ENCODE assay signal across 16 cellular contexts in the genomic region with DNA sequence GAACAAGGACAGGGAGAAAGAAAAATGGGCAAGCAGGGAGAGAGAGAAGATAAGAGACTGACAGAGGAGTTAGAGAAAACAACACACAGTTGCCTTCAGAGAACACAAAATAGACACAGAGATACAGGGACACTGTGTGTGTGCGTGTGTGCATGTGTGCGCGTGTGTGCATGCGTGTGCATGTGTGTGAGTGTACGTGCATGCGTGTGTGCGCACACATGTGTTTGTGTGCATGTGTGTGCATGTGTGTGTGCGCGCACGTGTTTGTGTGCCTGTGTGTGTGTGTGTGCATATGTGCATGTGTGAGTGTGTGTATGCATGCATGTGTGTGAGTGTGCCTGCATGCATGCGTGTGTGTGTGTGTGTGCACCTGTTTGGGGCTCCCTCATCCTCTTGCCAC. TPM values are rescaled to one million over a fixed set of nuclear protein-coding genes. Genes with fewer than 3 reads are reported as not detected.
DNase-seq lines count a peak whose midpoint lies in the region; ATAC-seq, FAIRE-seq and TF ChIP-seq lines count a peak whose summit lies in the region.
"Had no signal": no experiment of that assay in that cellular context is flagged by ENCODE, and none has a peak within 500 bp of the region (broad histone marks: within the 10 kb centered on the region; RNA-seq: fewer than 3 reads in every experiment).

No MANE protein-coding gene starts in this region.

- no peaks in the 10 kb centered on the region for H3K9me2 ChIP-seq in SK-N-SH

- BruUV-seq in K562 (replicated peaks; lab: Mats Ljungman, UMichigan), result no TSS peak

- no peaks in the 10 kb centered on the region for H3K36me3 Mint-ChIP-seq in endodermal cell (ENCODE audit: low read depth)
- H3K36me3 Mint-ChIP-seq: CD8-positive, alpha-beta T cell had no signal

- no peak for ATAC-seq in SK-N-SH treated with all-trans-retinoic acid at 6 μM for 48 hours
- no peak for ATAC-seq in K562
- no peak for ATAC-seq in HG03521 (IDR thresholded peaks at IDR 0.05; ENCODE audit: unreplicated experiment)
- ATAC-seq: CD8-positive, alpha-beta T cell; psoas muscle had no signal

- no peak overlapping the region for H3K27ac Mint-ChIP-seq in endodermal cell

- H3K79me2 ChIP-seq in SK-N-SH (ENCODE audit: insufficient read depth), result no peaks in the 10 kb centered on the region
- no peaks in the 10 kb centered on the region for H3K79me2 ChIP-seq in OCI-LY3 (ENCODE audit: low read length)
- no peaks in the 10 kb centered on the region for H3K79me2 ChIP-seq in K562 (ENCODE audit: control insufficient read depth, insufficient read depth, low read length)
- H3K79me2 ChIP-seq in osteoblast (ENCODE audit: insufficient read depth, low read length), result no peaks in the 10 kb centered on the region

- FAIRE-seq in K562 (lab: Jason Lieb, UNC), result no peak
- FAIRE-seq: kidney had no signal

- peaks cover 0 to 5% of the 10 kb centered on the region in 2 experiments; a peak in 1 of 4 replicates for H3K4me1 ChIP-seq in SK-N-SH (ENCODE audit: control insufficient read depth in 1 of 2, insufficient read depth in 2 of 2, low read depth in 1 of 2, low read length in 1 of 2)
- peaks cover 27% of the 10 kb centered on the region for H3K4me1 ChIP-seq in OCI-LY3 (ENCODE audit: low read length)
- H3K4me1 ChIP-seq in K562 (replicated peaks in 1 of 2; ENCODE audit: control insufficient read depth in 2 of 2, insufficient read depth in 2 of 2, low read length in 2 of 2), result peaks cover 23 to 26% of the 10 kb centered on the region in 2 experiments
- peaks cover 15% of the 10 kb centered on the region for H3K4me1 ChIP-seq in osteoblast (ENCODE audit: insufficient read depth, low read length)
- no peaks in the 10 kb centered on the region for H3K4me1 ChIP-seq in endodermal cell (ENCODE audit: control insufficient read depth, insufficient read depth, low read length)
- H3K4me1 ChIP-seq: psoas muscle, tibial artery had no signal

- no peaks in the 10 kb centered on the region for H4K20me1 ChIP-seq in SK-N-SH (ENCODE audit: insufficient read depth)
- no peaks in the 10 kb centered on the region for H4K20me1 ChIP-seq in OCI-LY3 (ENCODE audit: insufficient read depth, low read length)
- no peaks in the 10 kb centered on the region for H4K20me1 ChIP-seq in K562 (replicated peaks; ENCODE audit: control insufficient read depth, insufficient read depth, low read length)
- no peaks in the 10 kb centered on the region for H4K20me1 ChIP-seq in osteoblast (ENCODE audit: insufficient read depth, low read length)

- no peaks in the 10 kb centered on the region for H3K9me3 Mint-ChIP-seq in endodermal cell
- H3K9me3 Mint-ChIP-seq: CD8-positive, alpha-beta T cell had no signal

- peaks cover 13% of the 10 kb centered on the region for H3F3A ChIP-seq in SK-N-SH (replicated peaks; ENCODE audit: insufficient read depth)

- TF ChIP-seq CTCF in SK-N-SH (IDR thresholded peaks at IDR 0.05), result no peak
- no peak for TF ChIP-seq CTCF in OCI-LY3 (IDR thresholded peaks at IDR 0.05; ENCODE audit: low read depth, low read length)
- TF ChIP-seq CTCF in K562 (IDR thresholded peaks at IDR 0.05 in 2 of 3, conservative IDR thresholded peaks at IDR 0.05 in 1 of 3; ENCODE audit: insufficient read depth in 2 of 3, low read depth in 1 of 3, low read length in 3 of 3), result no peak
- no peak for TF ChIP-seq CTCF in osteoblast (IDR thresholded peaks at IDR 0.05; ENCODE audit: extremely low read depth, low read depth, low read length)
- no peak for TF ChIP-seq CTCF in endodermal cell (conservative IDR thresholded peaks at IDR 0.05)

- DNase-seq in SK-N-SH, result no peak
- DNase-seq in K562 (ENCODE audit: extremely low read depth in 1 of 4, low spot score in 3 of 4), result no peak
- DNase-seq in osteoblast (ENCODE audit: insufficient read length, low spot score, missing footprints), result no peak
- DNase-seq in endodermal cell, result no peak
- DNase-seq in islet precursor cell, result no peak
- DNase-seq: activated gamma-delta T cell; CD8-positive, alpha-beta T cell; NCI-H2081 treated with DMSO at 0.1 percent for 48 hours; psoas muscle; tibial artery had no signal

- H3K4me3 ChIP-seq in SK-N-SH (ENCODE audit: low read depth in 2 of 2, low read length in 1 of 2) (no peak overlapping the region), OCI-LY3 (ENCODE audit: low read length) (peak overlapping the region; percentile 43; the same call in 1 of the 2 replicates), K562 (no peak overlapping the region), osteoblast (ENCODE audit: insufficient read depth, low read length) (no peak overlapping the region), endodermal cell (ENCODE audit: low read length) (no peak overlapping the region)
- H3K4me3 ChIP-seq: psoas muscle, tibial artery had no signal

- H3K27me3 ChIP-seq in SK-N-SH (ENCODE audit: insufficient read depth), result no peaks in the 10 kb centered on the region
- peaks cover 4% of the 10 kb centered on the region; the same call in 1 of the 2 replicates for H3K27me3 ChIP-seq in OCI-LY3 (ENCODE audit: low read depth, low read length)
- H3K27me3 ChIP-seq in K562 (ENCODE audit: control insufficient read depth in 2 of 2, insufficient read depth in 2 of 2, low read length in 2 of 2), result no peaks in the 10 kb centered on the region
- no peaks in the 10 kb centered on the region for H3K27me3 ChIP-seq in osteoblast (ENCODE audit: insufficient read depth, low read length)
- no peaks in the 10 kb centered on the region for H3K27me3 ChIP-seq in endodermal cell (ENCODE audit: control insufficient read depth, insufficient read depth, low read length, poor library complexity, severe bottlenecking)
- H3K27me3 ChIP-seq: tibial artery had no signal

- POLR2A ChIA-PET in SK-N-SH (lab: Yijun Ruan, JAX), result no interaction called here
- POLR2A ChIA-PET in K562 (lab: Yijun Ruan, JAX), result interaction anchor here (0.8 kb wide), 1 partner anchor 41 kb away, joined by 3 read pairs; no protein-coding TSS in a partner anchor

- H3K4me2 ChIP-seq in SK-N-SH, result peak overlapping the region; percentile 52
- peak overlapping the region; percentile 69 for H3K4me2 ChIP-seq in OCI-LY3 (ENCODE audit: low read length)
- H3K4me2 ChIP-seq in K562 (ENCODE audit: insufficient read depth, low read length), result no peak overlapping the region
- H3K4me2 ChIP-seq in osteoblast (ENCODE audit: insufficient read depth, low read length), result peak overlapping the region; percentile 66

- no peaks in the 10 kb centered on the region for H3K36me3 ChIP-seq in SK-N-SH (replicated peaks in 1 of 2; ENCODE audit: control insufficient read depth in 1 of 2, insufficient read depth in 2 of 2, low read length in 1 of 2)
- no peaks in the 10 kb centered on the region for H3K36me3 ChIP-seq in OCI-LY3 (replicated peaks; ENCODE audit: low read depth, low read length)
- no peaks in the 10 kb centered on the region for H3K36me3 ChIP-seq in K562 (ENCODE audit: control insufficient read depth, insufficient read depth, low read length)
- no peaks in the 10 kb centered on the region for H3K36me3 ChIP-seq in osteoblast (ENCODE audit: insufficient read depth, low read length)
- no peaks in the 10 kb centered on the region for H3K36me3 ChIP-seq in endodermal cell (ENCODE audit: control insufficient read depth, insufficient read depth, low read length)
- H3K36me3 ChIP-seq: tibial artery had no signal

- in situ Hi-C loops in K562 (cut with MboI), result no loop called here

- TF ChIP-seq POLR2A in K562 (conservative IDR thresholded peaks at IDR 0.05), result no peak

- no peak overlapping the region for H3K9ac ChIP-seq in SK-N-SH
- peak overlapping the region; percentile 55; the same call in 1 of the 2 replicates for H3K9ac ChIP-seq in OCI-LY3 (ENCODE audit: low read length)
- H3K9ac ChIP-seq in K562 (ENCODE audit: insufficient read depth in 1 of 2, low read depth in 2 of 2, low read length in 2 of 2), result no peak overlapping the region
- H3K9ac ChIP-seq in endodermal cell (ENCODE audit: extremely low read depth, low read length, poor library complexity, severe bottlenecking), result no peak overlapping the region

- H3K27ac ChIP-seq in SK-N-SH (ENCODE audit: low read depth in 2 of 2, low read length in 1 of 2), result no peak overlapping the region
- H3K27ac ChIP-seq in OCI-LY3 (ENCODE audit: low read length), result peak overlapping the region; percentile 14; the same call in 1 of the 2 replicates
- H3K27ac ChIP-seq in K562 (ENCODE audit: extremely low read depth, low read depth, low read length), result no peak overlapping the region
- no peak overlapping the region for H3K27ac ChIP-seq in osteoblast (ENCODE audit: low read depth, low read length)
- H3K27ac ChIP-seq in endodermal cell (ENCODE audit: low read depth, low read length), result no peak overlapping the region
- H3K27ac ChIP-seq: psoas muscle, tibial artery had no signal

- no peaks in the 10 kb centered on the region for H3K9me3 ChIP-seq in SK-N-SH
- no peaks in the 10 kb centered on the region for H3K9me3 ChIP-seq in OCI-LY3 (ENCODE audit: insufficient read depth, low read length)
- no peaks in the 10 kb centered on the region for H3K9me3 ChIP-seq in K562 (replicated peaks; ENCODE audit: control insufficient read depth, insufficient read depth, low read depth, low read length)
- no peaks in the 10 kb centered on the region for H3K9me3 ChIP-seq in osteoblast (ENCODE audit: low read depth, low read length)
- H3K9me3 ChIP-seq in endodermal cell (ENCODE audit: control insufficient read depth, low read length), result no peaks in the 10 kb centered on the region
- H3K9me3 ChIP-seq: psoas muscle, tibial artery had no signal

- no peak for TF ChIP-seq RAD21 in SK-N-SH (IDR thresholded peaks at IDR 0.05; ENCODE audit: low read length)
- no peak for TF ChIP-seq RAD21 in K562 (CRISPR knock-in tag; conservative IDR thresholded peaks at IDR 0.05 in 1 of 2, IDR thresholded peaks at IDR 0.05 in 1 of 2)

- peaks cover 37% of the 10 kb centered on the region for H3K27me3 Mint-ChIP-seq in endodermal cell (ENCODE audit: insufficient read depth)

- no peaks in the 10 kb centered on the region for H3K9me1 ChIP-seq in K562 (ENCODE audit: control insufficient read depth, insufficient read depth, low read length)

- peaks cover 13% of the 10 kb centered on the region for H3K4me1 Mint-ChIP-seq in endodermal cell

- no peak for TF ChIP-seq EP300 in SK-N-SH (IDR thresholded peaks at IDR 0.05; ENCODE audit: borderline replicate concordance in 1 of 2, low read depth in 1 of 2, low read length in 1 of 2)
- no peak for TF ChIP-seq EP300 in K562 (IDR thresholded peaks at IDR 0.05; ENCODE audit: low read length)

- intact Hi-C loops in K562 (cut with micrococcal nuclease), result no loop called here

- CTCF ChIA-PET in SK-N-SH (lab: Yijun Ruan, JAX) (no interaction called here), K562 (lab: Yijun Ruan, JAX; ENCODE audit: low intra/inter-chr PET ratio) (no interaction called here)

- no peak overlapping the region for H3K4me3 Mint-ChIP-seq in endodermal cell
- H3K4me3 Mint-ChIP-seq: CD8-positive, alpha-beta T cell had no signal

- H2AFZ ChIP-seq in SK-N-SH (ENCODE audit: low read depth) (no peak overlapping the region), OCI-LY3 (ENCODE audit: low read depth, low read length) (peak overlapping the region; percentile 96; the same call in 1 of the 2 replicates), K562 (ENCODE audit: low read depth, low read length) (no peak overlapping the region), osteoblast (ENCODE audit: low read length) (peak overlapping the region; percentile 85)

- WGBS in SK-N-SH (ENCODE audit: low lambda C conversion rate), result 90% methylated on average over 10 of the region's 11 CpGs
- WGBS in K562 (ENCODE audit: insufficient coverage, low coverage, missing lambda C conversion rate), result 62% methylated on average over 6 of the region's 11 CpGs
- WGBS in endodermal cell (ENCODE audit: insufficient coverage in 1 of 2, insufficient read length in 1 of 2), 2 experiments, result 91% methylated on average over 5 to 11 of the region's 11 CpGs

RNA-seq across cellular contexts. Expression of a gene that starts 5.9 kb away (rescaled TPM):
- polyA plus RNA-seq in SK-N-SH (2012; rRNA removed), result 249 and 299 TPM in 2 replicates
- polyA plus RNA-seq in SK-N-SH (2012; cell fraction: cytosol; rRNA removed), result 120 and 152 TPM in 2 replicates
- 256 and 307 TPM in 2 replicates for polyA plus RNA-seq in SK-N-SH (2012; cell fraction: nucleus; rRNA removed)
- total RNA-seq in K562 (2011; cell fraction: chromatin; rRNA removed; ENCODE audit: low replicate concordance), result 40.8 and 45.7 TPM in 2 replicates
- 32.8 and 41.9 TPM in 2 replicates for total RNA-seq in K562 (2011; cell fraction: nucleolus; rRNA removed)
- 31.3 and 41.4 TPM in 2 replicates for total RNA-seq in K562 (2011; cell fraction: nucleoplasm; rRNA removed)
- total RNA-seq in K562 (2014; rRNA removed), result 13.1 and 15.6 TPM in 2 replicates
- 6.9 and 8.1 TPM in 2 replicates for total RNA-seq in K562 (2014; rRNA removed; fragmentation: Illumina TruSeq; extraction: Trizol)
- 10.8 and 12.4 TPM in 2 replicates for total RNA-seq in K562 (2015; rRNA removed; fragmentation: Illumina TruSeq; extraction: Trizol)
- 10.8 and 12.9 TPM in 2 replicates for total RNA-seq in K562 (2021)
- polyA plus RNA-seq in K562 (2011; rRNA removed), result 8.4 and 17.5 TPM in 2 replicates
- 15.3 and 17.9 TPM in 2 replicates for polyA plus RNA-seq in K562 (2011; cell fraction: cytosol; rRNA removed)
- 30.9 and 37.0 TPM in 2 replicates for polyA plus RNA-seq in K562 (2011; cell fraction: nucleus; rRNA removed)
- 14.7 and 23.9 TPM in 2 replicates for polyA plus RNA-seq in K562 (2012)
- polyA plus RNA-seq in K562 (2014; fragmentation: Illumina TruSeq; extraction: Trizol), result 13.6 and 14.4 TPM in 2 replicates
- polyA plus RNA-seq in K562 (2014; fragmentation: Nextera tagmentation; extraction: Ambion mirVana), result 10 to 100 TPM in 1 of 2 experiments, 1 to 10 TPM in 1; 7.0 to 10.9 TPM
- polyA plus RNA-seq in K562 (2014; rRNA removed), result 14.3 and 16.2 TPM in 2 replicates
- polyA minus RNA-seq in K562 (2011; rRNA and poly(A)+ RNA removed), result 10.0 and 14.3 TPM in 2 replicates
- polyA minus RNA-seq in K562 (2011; cell fraction: cytosol; rRNA and poly(A)+ RNA removed), result 6.2 and 8.2 TPM in 2 replicates
- polyA minus RNA-seq in K562 (2011; cell fraction: nucleus; rRNA and poly(A)+ RNA removed), result 6.2 and 11.0 TPM in 2 replicates
- 52.5 and 62.2 TPM in 2 replicates for total RNA-seq in osteoblast
- total RNA-seq in endodermal cell, result 10 to 100 TPM; 14.7 to 21.5 TPM
- polyA plus RNA-seq in endodermal cell (2013, experiment 1 of 2), result 20.1 TPM
- polyA plus RNA-seq in endodermal cell (2013, experiment 2 of 2), result 17.1 TPM

RNA-seq across cellular contexts. Expression of a gene that starts 36.3 kb away (rescaled TPM):
- polyA plus RNA-seq in SK-N-SH (2012; rRNA removed) (21.4 and 28.9 TPM in 2 replicates), K562 (2011; rRNA removed) (1.4 and 2.1 TPM in 2 replicates), K562 (2014; fragmentation: Illumina TruSeq; extraction: Trizol) (1.3 and 2.2 TPM in 2 replicates), K562 (2014; fragmentation: Nextera tagmentation; extraction: Ambion mirVana) (under 1 TPM; 0.03 to 0.13 TPM), K562 (2014; rRNA removed) (1.7 and 4.6 TPM in 2 replicates)
- polyA plus RNA-seq in SK-N-SH (2012; cell fraction: cytosol; rRNA removed), result 13.2 and 18.6 TPM in 2 replicates
- polyA plus RNA-seq in SK-N-SH (2012; cell fraction: nucleus; rRNA removed), result 11.9 and 25.2 TPM in 2 replicates
- total RNA-seq in K562 (2011; cell fraction: chromatin; rRNA removed; ENCODE audit: low replicate concordance), result 2.0 and 2.5 TPM in 2 replicates
- total RNA-seq in K562 (2011; cell fraction: nucleolus; rRNA removed), result 2.6 and 7.0 TPM in 2 replicates
- total RNA-seq in K562 (2011; cell fraction: nucleoplasm; rRNA removed), result 0.99 and 4.5 TPM in 2 replicates
- total RNA-seq in K562 (2014; rRNA removed) (1.8 and 2.5 TPM in 2 replicates), K562 (2014; rRNA removed; fragmentation: Illumina TruSeq; extraction: Trizol) (0.61 and 0.87 TPM in 2 replicates), K562 (2015; rRNA removed; fragmentation: Illumina TruSeq; extraction: Trizol) (0.72 and 1.2 TPM in 2 replicates), K562 (2021) (1.9 and 2.3 TPM in 2 replicates), osteoblast (1.2 and 1.4 TPM in 2 replicates), endodermal cell (10 to 100 TPM in 1 of 2 donors, 1 to 10 TPM in 1; 9.3 to 19.9 TPM)
- 1.9 and 3.5 TPM in 2 replicates for polyA plus RNA-seq in K562 (2011; cell fraction: cytosol; rRNA removed)
- polyA plus RNA-seq in K562 (2011; cell fraction: nucleus; rRNA removed), result 1.1 and 2.4 TPM in 2 replicates
- 2.1 and 2.5 TPM in 2 replicates for polyA plus RNA-seq in K562 (2012)
- 0.30 and 0.32 TPM in 2 replicates for polyA minus RNA-seq in K562 (2011; rRNA and poly(A)+ RNA removed)
- polyA minus RNA-seq in K562 (2011; cell fraction: cytosol; rRNA and poly(A)+ RNA removed), result 0.86 and 1.5 TPM in 2 replicates
- 0.54 and 0.89 TPM in 2 replicates for polyA minus RNA-seq in K562 (2011; cell fraction: nucleus; rRNA and poly(A)+ RNA removed)
- polyA plus RNA-seq in endodermal cell (2013, experiment 1 of 2), result 68.9 TPM
- polyA plus RNA-seq in endodermal cell (2013, experiment 2 of 2), result 58.7 TPM

RNA-seq across cellular contexts. Expression of a gene that starts 40.0 kb away (rescaled TPM):
- not detected in 2 replicates for polyA plus RNA-seq in SK-N-SH (2012; rRNA removed)
- polyA plus RNA-seq in SK-N-SH (2012; cell fraction: cytosol; rRNA removed), result not detected in 2 replicates
- not detected in 2 replicates for polyA plus RNA-seq in SK-N-SH (2012; cell fraction: nucleus; rRNA removed)
- not detected in 2 replicates for total RNA-seq in K562 (2011; cell fraction: chromatin; rRNA removed; ENCODE audit: low replicate concordance)
- total RNA-seq in K562 (2011; cell fraction: nucleolus; rRNA removed), result not detected in 2 replicates
- total RNA-seq in K562 (2011; cell fraction: nucleoplasm; rRNA removed), result not detected in 2 replicates
- not detected in 2 replicates for total RNA-seq in K562 (2014; rRNA removed)
- total RNA-seq in K562 (2014; rRNA removed; fragmentation: Illumina TruSeq; extraction: Trizol), result not detected in 2 replicates
- not detected in 2 replicates for total RNA-seq in K562 (2015; rRNA removed; fragmentation: Illumina TruSeq; extraction: Trizol)
- not detected in 2 replicates for total RNA-seq in K562 (2021)
- polyA plus RNA-seq in K562 (2011; rRNA removed), result not detected in 2 replicates
- polyA plus RNA-seq in K562 (2011; cell fraction: cytosol; rRNA removed), result not detected in 2 replicates
- polyA plus RNA-seq in K562 (2011; cell fraction: nucleus; rRNA removed), result not detected in 2 replicates
- not detected in 2 replicates for polyA plus RNA-seq in K562 (2012)
- not detected in 2 replicates for polyA plus RNA-seq in K562 (2014; fragmentation: Illumina TruSeq; extraction: Trizol)
- polyA plus RNA-seq in K562 (2014; fragmentation: Nextera tagmentation; extraction: Ambion mirVana), result not detected
- polyA plus RNA-seq in K562 (2014; rRNA removed), result not detected in 2 replicates
- polyA minus RNA-seq in K562 (2011; rRNA and poly(A)+ RNA removed), result not detected in 2 replicates
- polyA minus RNA-seq in K562 (2011; cell fraction: cytosol; rRNA and poly(A)+ RNA removed), result not detected in 2 replicates
- not detected in 2 replicates for polyA minus RNA-seq in K562 (2011; cell fraction: nucleus; rRNA and poly(A)+ RNA removed)
- not detected in 2 replicates for total RNA-seq in osteoblast
- not detected for total RNA-seq in endodermal cell
- polyA plus RNA-seq in endodermal cell (2013, experiment 1 of 2), result not detected
- polyA plus RNA-seq in endodermal cell (2013, experiment 2 of 2), result not detected
- total RNA-seq: CD8-positive, alpha-beta T cell; HT1080; kidney; mucosa of gallbladder; psoas muscle had no signal
- polyA plus RNA-seq: psoas muscle had no signal

RNA-seq across cellular contexts. Expression of a gene that starts 56.5 kb away (rescaled TPM):
- 60.9 and 79.5 TPM in 2 replicates for polyA plus RNA-seq in SK-N-SH (2012; rRNA removed)
- polyA plus RNA-seq in SK-N-SH (2012; cell fraction: cytosol; rRNA removed), result 56.7 and 67.9 TPM in 2 replicates
- polyA plus RNA-seq in SK-N-SH (2012; cell fraction: nucleus; rRNA removed), result 32.6 and 47.0 TPM in 2 replicates
- 6.3 and 13.9 TPM in 2 replicates for total RNA-seq in K562 (2011; cell fraction: chromatin; rRNA removed; ENCODE audit: low replicate concordance)
- 8.6 and 12.7 TPM in 2 replicates for total RNA-seq in K562 (2011; cell fraction: nucleolus; rRNA removed)
- total RNA-seq in K562 (2011; cell fraction: nucleoplasm; rRNA removed), result 10.1 and 10.3 TPM in 2 replicates
- 85.7 and 86.9 TPM in 2 replicates for total RNA-seq in K562 (2014; rRNA removed)
- 8.4 and 8.8 TPM in 2 replicates for total RNA-seq in K562 (2014; rRNA removed; fragmentation: Illumina TruSeq; extraction: Trizol)
- 27.5 and 30.4 TPM in 2 replicates for total RNA-seq in K562 (2015; rRNA removed; fragmentation: Illumina TruSeq; extraction: Trizol)
- total RNA-seq in K562 (2021), result 42.2 and 49.2 TPM in 2 replicates
- polyA plus RNA-seq in K562 (2011; rRNA removed), result 14.9 and 15.9 TPM in 2 replicates
- polyA plus RNA-seq in K562 (2011; cell fraction: cytosol; rRNA removed), result 17.8 and 32.7 TPM in 2 replicates
- 14.2 and 15.7 TPM in 2 replicates for polyA plus RNA-seq in K562 (2011; cell fraction: nucleus; rRNA removed)
- polyA plus RNA-seq in K562 (2012), result 41.0 and 43.7 TPM in 2 replicates
- 14.9 and 19.1 TPM in 2 replicates for polyA plus RNA-seq in K562 (2014; fragmentation: Illumina TruSeq; extraction: Trizol)
- under 1 TPM; 0.15 to 0.23 TPM for polyA plus RNA-seq in K562 (2014; fragmentation: Nextera tagmentation; extraction: Ambion mirVana)
- polyA plus RNA-seq in K562 (2014; rRNA removed), result 68.7 and 75.7 TPM in 2 replicates
- 2.5 and 3.4 TPM in 2 replicates for polyA minus RNA-seq in K562 (2011; rRNA and poly(A)+ RNA removed)
- 4.3 and 6.7 TPM in 2 replicates for polyA minus RNA-seq in K562 (2011; cell fraction: cytosol; rRNA and poly(A)+ RNA removed)
- 4.3 and 6.9 TPM in 2 replicates for polyA minus RNA-seq in K562 (2011; cell fraction: nucleus; rRNA and poly(A)+ RNA removed)
- total RNA-seq in osteoblast, result 31.5 and 37.3 TPM in 2 replicates
- total RNA-seq in endodermal cell, result 10 to 100 TPM; 44.3 to 46.8 TPM
- polyA plus RNA-seq in endodermal cell (2013, experiment 1 of 2), result 71.4 TPM
- 66.6 TPM for polyA plus RNA-seq in endodermal cell (2013, experiment 2 of 2)

Comparison
In these comparisons a context has a peak if more than half of its experiments do, and no peak if none do; other contexts are left out.
1. H2AFZ ChIP-seq: peak in OCI-LY3 (single experiment) and osteoblast (single experiment); none in SK-N-SH (single experiment) and K562 (single experiment).